In the genomic region with DNA sequence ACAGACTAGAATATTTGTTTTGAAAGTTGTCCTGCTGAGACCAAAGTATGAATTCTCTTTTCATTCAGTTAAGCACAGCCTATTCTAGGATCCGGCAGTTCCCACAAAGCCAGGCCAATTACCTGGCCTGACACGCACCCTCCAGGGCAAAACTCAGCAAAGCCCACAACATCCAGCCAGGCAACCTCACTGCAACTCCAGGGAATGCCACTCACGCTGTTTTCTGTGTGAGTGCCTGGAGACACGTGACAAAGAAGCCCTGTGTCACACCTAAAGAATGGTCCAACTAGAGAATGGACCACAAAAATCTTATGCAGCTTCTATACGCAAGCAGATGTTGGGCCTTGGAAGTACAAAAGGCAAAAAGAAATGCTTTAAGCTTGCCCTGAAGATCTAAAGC, we compare ENCODE assay signal across 13 cellular contexts. TPM values are rescaled to one million over a fixed set of nuclear protein-coding genes. Genes with fewer than 3 reads are reported as not detected.
DNase-seq lines count a peak whose midpoint lies in the region; ATAC-seq and TF ChIP-seq lines count a peak whose summit lies in the region.
"Had no signal": no experiment of that assay in that cellular context is flagged by ENCODE, and none has a peak within 500 bp of the region (broad histone marks: within the 10 kb centered on the region; RNA-seq: fewer than 3 reads in every experiment).

No MANE protein-coding gene starts in this region.

- H3K9me3 Mint-ChIP-seq in osteocyte (ENCODE audit: unreplicated experiment), result no peaks in the 10 kb centered on the region
- H3K9me3 Mint-ChIP-seq: CD8-positive, alpha-beta memory T cell; dendritic cell treated with granulocyte-macrophage colony-stimulating factor and Interleukin-4, amounts not matched to agents 40 ng/mL and 50 ng/mL, for 4 days; stimulated activated naive CD8-positive, alpha-beta T cell treated with anti-CD3 and anti-CD28 coated beads, Interleukin-15, Interleukin-2, amounts not matched to agents 100 ng/mL and 50 ng/mL, for 24 hours had no signal

- H3K9me3 ChIP-seq in aorta (ENCODE audit: control insufficient read depth, low read length), result no peaks in the 10 kb centered on the region
- H3K9me3 ChIP-seq: SJCRH30 had no signal

- no peak for TF ChIP-seq CTCF in choroid plexus epithelial cell (conservative IDR thresholded peaks at IDR 0.05; ENCODE audit: low read depth, low read length)
- TF ChIP-seq CTCF in osteocyte (IDR thresholded peaks at IDR 0.05), result no peak

- no peak overlapping the region for H3K27ac Mint-ChIP-seq in osteocyte (ENCODE audit: unreplicated experiment)
- H3K27ac Mint-ChIP-seq: activated CD8-positive, alpha-beta T cell treated with anti-CD3 and anti-CD28 coated beads, Interleukin-2, amount 10 ng/mL, durations not matched to agents 7 days and 5 days; dendritic cell treated with granulocyte-macrophage colony-stimulating factor and Interleukin-4, amounts not matched to agents 40 ng/mL and 50 ng/mL, for 4 days; stimulated activated naive CD8-positive, alpha-beta T cell treated with anti-CD3 and anti-CD28 coated beads, Interleukin-15, Interleukin-2, amounts not matched to agents 100 ng/mL and 50 ng/mL, for 24 hours had no signal

- DNase-seq in EL (peak; percentile 50), NCI-H146 (lab: John Stamatoyannopoulos, UW) (peak; percentile 64), choroid plexus epithelial cell (ENCODE audit: low read depth) (peak; percentile 62), osteocyte (ENCODE audit: extremely low spot score, unreplicated experiment) (peak; percentile 57), aorta (no peak), KG1 (lab: John Stamatoyannopoulos, UW) (no peak)
- DNase-seq: activated CD8-positive, alpha-beta T cell treated with anti-CD3 and anti-CD28 coated beads, Interleukin-2, amount 10 ng/mL, durations not matched to agents 7 days and 5 days; activated naive CD4-positive, alpha-beta T cell treated with anti-CD3 and anti-CD28 coated beads, Interleukin-2, amount 50 U/mL, for 16 hours; CD8-positive, alpha-beta memory T cell; SJCRH30 had no signal

- 40 to 42% methylated on average over 5 of the region's 5 CpGs for WGBS in aorta, 2 donors

- H3K36me3 Mint-ChIP-seq in osteocyte (ENCODE audit: unreplicated experiment), result no peaks in the 10 kb centered on the region

- H3K36me3 ChIP-seq in aorta (ENCODE audit: control insufficient read depth in 1 of 2, insufficient read depth in 2 of 2, low read length in 1 of 2), result no peaks in the 10 kb centered on the region
- H3K36me3 ChIP-seq: SJCRH30 had no signal

- H3K27ac ChIP-seq in aorta (ENCODE audit: low read depth in 1 of 2, low read length in 2 of 2), result no peak overlapping the region
- H3K27ac ChIP-seq: SJCRH30 had no signal

- H3K4me1 ChIP-seq in aorta (ENCODE audit: control insufficient read depth in 1 of 2, insufficient read depth in 2 of 2, low read length in 2 of 2), result no peaks in the 10 kb centered on the region
- H3K4me1 ChIP-seq: SJCRH30 had no signal

- H3K4me3 Mint-ChIP-seq in osteocyte (ENCODE audit: unreplicated experiment), result no peak overlapping the region
- H3K4me3 Mint-ChIP-seq: activated CD8-positive, alpha-beta T cell treated with anti-CD3 and anti-CD28 coated beads, Interleukin-2, amount 10 ng/mL, durations not matched to agents 7 days and 5 days; CD8-positive, alpha-beta memory T cell; dendritic cell treated with granulocyte-macrophage colony-stimulating factor and Interleukin-4, amounts not matched to agents 40 ng/mL and 50 ng/mL, for 4 days; stimulated activated naive CD8-positive, alpha-beta T cell treated with anti-CD3 and anti-CD28 coated beads, Interleukin-15, Interleukin-2, amounts not matched to agents 100 ng/mL and 50 ng/mL, for 24 hours had no signal

- intact Hi-C loops in aorta (cut with DNase I), result no loop called here

- H3K27me3 ChIP-seq in aorta (ENCODE audit: control insufficient read depth in 1 of 2, insufficient read depth in 2 of 2, low read length in 1 of 2), result no peaks in the 10 kb centered on the region
- H3K27me3 ChIP-seq: SJCRH30 had no signal

- H3K27me3 Mint-ChIP-seq in osteocyte (ENCODE audit: unreplicated experiment), result peaks cover 3% of the 10 kb centered on the region
- H3K27me3 Mint-ChIP-seq: CD8-positive, alpha-beta memory T cell; dendritic cell treated with granulocyte-macrophage colony-stimulating factor and Interleukin-4, amounts not matched to agents 40 ng/mL and 50 ng/mL, for 4 days; stimulated activated naive CD8-positive, alpha-beta T cell treated with anti-CD3 and anti-CD28 coated beads, Interleukin-15, Interleukin-2, amounts not matched to agents 100 ng/mL and 50 ng/mL, for 24 hours had no signal

- ATAC-seq in HG02852 (IDR thresholded peaks at IDR 0.05; ENCODE audit: unreplicated experiment) (no peak), aorta (ENCODE audit: low FRiP score) (no peak)
- ATAC-seq: activated CD8-positive, alpha-beta T cell treated with anti-CD3 and anti-CD28 coated beads, Interleukin-2, amount 10 ng/mL, durations not matched to agents 7 days and 5 days had no signal

- peaks cover 25% of the 10 kb centered on the region for H3K4me1 Mint-ChIP-seq in osteocyte (ENCODE audit: unreplicated experiment)

- H3K4me3 ChIP-seq in choroid plexus epithelial cell (ENCODE audit: low read depth, low read length), result no peak overlapping the region
- no peak overlapping the region for H3K4me3 ChIP-seq in aorta (ENCODE audit: low read length in 2 of 2)
- H3K4me3 ChIP-seq: SJCRH30 had no signal

RNA-seq across cellular contexts. Expression of a gene that starts 20.3 kb away (rescaled TPM):
- total RNA-seq in osteocyte, result 0.78 and 0.91 TPM in 2 replicates
- total RNA-seq in aorta, result 1 to 10 TPM; 6.5 to 9.7 TPM
- polyA plus RNA-seq in aorta, result 1 to 10 TPM in 1 of 2 donors, under 1 TPM in 1; 0.56 to 1.8 TPM

Comparison
In these comparisons a context has a peak if more than half of its experiments do, and no peak if none do; other contexts are left out.
1. DNase-seq: peak in EL (single experiment), NCI-H146 (single experiment), choroid plexus epithelial cell (single experiment) and osteocyte (single experiment); none in aorta (0 of 2) and KG1 (single experiment).